In the genomic region with DNA sequence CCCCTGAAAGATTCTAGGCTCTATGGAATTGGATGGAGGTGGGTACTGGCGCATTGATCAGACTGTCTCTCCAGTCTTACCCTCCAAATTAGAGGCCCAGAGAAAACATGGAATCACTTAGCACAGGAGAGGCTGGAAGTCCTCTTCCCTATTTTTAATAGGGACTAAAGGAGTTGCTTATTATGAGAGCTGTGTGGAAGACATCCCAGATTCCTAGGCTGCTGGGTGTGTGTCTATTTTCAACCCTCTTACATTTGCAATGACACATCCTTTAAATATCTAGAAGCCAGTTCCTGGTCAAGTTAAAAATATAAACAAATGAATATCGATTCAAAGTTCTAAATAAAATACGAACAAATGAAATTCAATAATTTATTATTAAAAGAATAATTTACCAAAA, we compare ENCODE assay signal across 1 cellular context.
TF ChIP-seq lines count a peak whose summit lies in the region.

No MANE protein-coding gene starts in this region.

TF ChIP-seq in GM23338, 12 proteins besides CTCF, POLR2A, EP300 and RAD21:
- TF ChIP-seq, protein P1, sequence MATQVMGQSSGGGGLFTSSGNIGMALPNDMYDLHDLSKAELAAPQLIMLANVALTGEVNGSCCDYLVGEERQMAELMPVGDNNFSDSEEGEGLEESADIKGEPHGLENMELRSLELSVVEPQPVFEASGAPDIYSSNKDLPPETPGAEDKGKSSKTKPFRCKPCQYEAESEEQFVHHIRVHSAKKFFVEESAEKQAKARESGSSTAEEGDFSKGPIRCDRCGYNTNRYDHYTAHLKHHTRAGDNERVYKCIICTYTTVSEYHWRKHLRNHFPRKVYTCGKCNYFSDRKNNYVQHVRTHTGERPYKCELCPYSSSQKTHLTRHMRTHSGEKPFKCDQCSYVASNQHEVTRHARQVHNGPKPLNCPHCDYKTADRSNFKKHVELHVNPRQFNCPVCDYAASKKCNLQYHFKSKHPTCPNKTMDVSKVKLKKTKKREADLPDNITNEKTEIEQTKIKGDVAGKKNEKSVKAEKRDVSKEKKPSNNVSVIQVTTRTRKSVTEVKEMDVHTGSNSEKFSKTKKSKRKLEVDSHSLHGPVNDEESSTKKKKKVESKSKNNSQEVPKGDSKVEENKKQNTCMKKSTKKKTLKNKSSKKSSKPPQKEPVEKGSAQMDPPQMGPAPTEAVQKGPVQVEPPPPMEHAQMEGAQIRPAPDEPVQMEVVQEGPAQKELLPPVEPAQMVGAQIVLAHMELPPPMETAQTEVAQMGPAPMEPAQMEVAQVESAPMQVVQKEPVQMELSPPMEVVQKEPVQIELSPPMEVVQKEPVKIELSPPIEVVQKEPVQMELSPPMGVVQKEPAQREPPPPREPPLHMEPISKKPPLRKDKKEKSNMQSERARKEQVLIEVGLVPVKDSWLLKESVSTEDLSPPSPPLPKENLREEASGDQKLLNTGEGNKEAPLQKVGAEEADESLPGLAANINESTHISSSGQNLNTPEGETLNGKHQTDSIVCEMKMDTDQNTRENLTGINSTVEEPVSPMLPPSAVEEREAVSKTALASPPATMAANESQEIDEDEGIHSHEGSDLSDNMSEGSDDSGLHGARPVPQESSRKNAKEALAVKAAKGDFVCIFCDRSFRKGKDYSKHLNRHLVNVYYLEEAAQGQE (IDR thresholded peaks at IDR 0.05; ENCODE audit: unreplicated experiment): no peak
- TF ChIP-seq EZH2phosphoT487 (IDR thresholded peaks at IDR 0.05; ENCODE audit: unreplicated experiment) (no peak), STAT1 (IDR thresholded peaks at IDR 0.05; ENCODE audit: unreplicated experiment) (no peak), POLR2AphosphoS5 (IDR thresholded peaks at IDR 0.05; ENCODE audit: low read depth) (no peak), ZNF114 (CRISPR knock-in tag; IDR thresholded peaks at IDR 0.05) (no peak), EZH2 (IDR thresholded peaks at IDR 0.05; ENCODE audit: low read depth, unreplicated experiment) (no peak), NANOG (IDR thresholded peaks at IDR 0.05; ENCODE audit: borderline replicate concordance) (no peak), ZNF331 (CRISPR knock-in tag; IDR thresholded peaks at IDR 0.05; ENCODE audit: low read depth) (no peak), CREB1 (CRISPR knock-in tag; IDR thresholded peaks at IDR 0.05; ENCODE audit: low read depth) (no peak), JUNB (IDR thresholded peaks at IDR 0.05; ENCODE audit: unreplicated experiment) (no peak)
- TF ChIP-seq, protein P2, sequence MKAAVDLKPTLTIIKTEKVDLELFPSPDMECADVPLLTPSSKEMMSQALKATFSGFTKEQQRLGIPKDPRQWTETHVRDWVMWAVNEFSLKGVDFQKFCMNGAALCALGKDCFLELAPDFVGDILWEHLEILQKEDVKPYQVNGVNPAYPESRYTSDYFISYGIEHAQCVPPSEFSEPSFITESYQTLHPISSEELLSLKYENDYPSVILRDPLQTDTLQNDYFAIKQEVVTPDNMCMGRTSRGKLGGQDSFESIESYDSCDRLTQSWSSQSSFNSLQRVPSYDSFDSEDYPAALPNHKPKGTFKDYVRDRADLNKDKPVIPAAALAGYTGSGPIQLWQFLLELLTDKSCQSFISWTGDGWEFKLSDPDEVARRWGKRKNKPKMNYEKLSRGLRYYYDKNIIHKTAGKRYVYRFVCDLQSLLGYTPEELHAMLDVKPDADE (IDR thresholded peaks at IDR 0.05): no peak
- TF ChIP-seq, protein P3, sequence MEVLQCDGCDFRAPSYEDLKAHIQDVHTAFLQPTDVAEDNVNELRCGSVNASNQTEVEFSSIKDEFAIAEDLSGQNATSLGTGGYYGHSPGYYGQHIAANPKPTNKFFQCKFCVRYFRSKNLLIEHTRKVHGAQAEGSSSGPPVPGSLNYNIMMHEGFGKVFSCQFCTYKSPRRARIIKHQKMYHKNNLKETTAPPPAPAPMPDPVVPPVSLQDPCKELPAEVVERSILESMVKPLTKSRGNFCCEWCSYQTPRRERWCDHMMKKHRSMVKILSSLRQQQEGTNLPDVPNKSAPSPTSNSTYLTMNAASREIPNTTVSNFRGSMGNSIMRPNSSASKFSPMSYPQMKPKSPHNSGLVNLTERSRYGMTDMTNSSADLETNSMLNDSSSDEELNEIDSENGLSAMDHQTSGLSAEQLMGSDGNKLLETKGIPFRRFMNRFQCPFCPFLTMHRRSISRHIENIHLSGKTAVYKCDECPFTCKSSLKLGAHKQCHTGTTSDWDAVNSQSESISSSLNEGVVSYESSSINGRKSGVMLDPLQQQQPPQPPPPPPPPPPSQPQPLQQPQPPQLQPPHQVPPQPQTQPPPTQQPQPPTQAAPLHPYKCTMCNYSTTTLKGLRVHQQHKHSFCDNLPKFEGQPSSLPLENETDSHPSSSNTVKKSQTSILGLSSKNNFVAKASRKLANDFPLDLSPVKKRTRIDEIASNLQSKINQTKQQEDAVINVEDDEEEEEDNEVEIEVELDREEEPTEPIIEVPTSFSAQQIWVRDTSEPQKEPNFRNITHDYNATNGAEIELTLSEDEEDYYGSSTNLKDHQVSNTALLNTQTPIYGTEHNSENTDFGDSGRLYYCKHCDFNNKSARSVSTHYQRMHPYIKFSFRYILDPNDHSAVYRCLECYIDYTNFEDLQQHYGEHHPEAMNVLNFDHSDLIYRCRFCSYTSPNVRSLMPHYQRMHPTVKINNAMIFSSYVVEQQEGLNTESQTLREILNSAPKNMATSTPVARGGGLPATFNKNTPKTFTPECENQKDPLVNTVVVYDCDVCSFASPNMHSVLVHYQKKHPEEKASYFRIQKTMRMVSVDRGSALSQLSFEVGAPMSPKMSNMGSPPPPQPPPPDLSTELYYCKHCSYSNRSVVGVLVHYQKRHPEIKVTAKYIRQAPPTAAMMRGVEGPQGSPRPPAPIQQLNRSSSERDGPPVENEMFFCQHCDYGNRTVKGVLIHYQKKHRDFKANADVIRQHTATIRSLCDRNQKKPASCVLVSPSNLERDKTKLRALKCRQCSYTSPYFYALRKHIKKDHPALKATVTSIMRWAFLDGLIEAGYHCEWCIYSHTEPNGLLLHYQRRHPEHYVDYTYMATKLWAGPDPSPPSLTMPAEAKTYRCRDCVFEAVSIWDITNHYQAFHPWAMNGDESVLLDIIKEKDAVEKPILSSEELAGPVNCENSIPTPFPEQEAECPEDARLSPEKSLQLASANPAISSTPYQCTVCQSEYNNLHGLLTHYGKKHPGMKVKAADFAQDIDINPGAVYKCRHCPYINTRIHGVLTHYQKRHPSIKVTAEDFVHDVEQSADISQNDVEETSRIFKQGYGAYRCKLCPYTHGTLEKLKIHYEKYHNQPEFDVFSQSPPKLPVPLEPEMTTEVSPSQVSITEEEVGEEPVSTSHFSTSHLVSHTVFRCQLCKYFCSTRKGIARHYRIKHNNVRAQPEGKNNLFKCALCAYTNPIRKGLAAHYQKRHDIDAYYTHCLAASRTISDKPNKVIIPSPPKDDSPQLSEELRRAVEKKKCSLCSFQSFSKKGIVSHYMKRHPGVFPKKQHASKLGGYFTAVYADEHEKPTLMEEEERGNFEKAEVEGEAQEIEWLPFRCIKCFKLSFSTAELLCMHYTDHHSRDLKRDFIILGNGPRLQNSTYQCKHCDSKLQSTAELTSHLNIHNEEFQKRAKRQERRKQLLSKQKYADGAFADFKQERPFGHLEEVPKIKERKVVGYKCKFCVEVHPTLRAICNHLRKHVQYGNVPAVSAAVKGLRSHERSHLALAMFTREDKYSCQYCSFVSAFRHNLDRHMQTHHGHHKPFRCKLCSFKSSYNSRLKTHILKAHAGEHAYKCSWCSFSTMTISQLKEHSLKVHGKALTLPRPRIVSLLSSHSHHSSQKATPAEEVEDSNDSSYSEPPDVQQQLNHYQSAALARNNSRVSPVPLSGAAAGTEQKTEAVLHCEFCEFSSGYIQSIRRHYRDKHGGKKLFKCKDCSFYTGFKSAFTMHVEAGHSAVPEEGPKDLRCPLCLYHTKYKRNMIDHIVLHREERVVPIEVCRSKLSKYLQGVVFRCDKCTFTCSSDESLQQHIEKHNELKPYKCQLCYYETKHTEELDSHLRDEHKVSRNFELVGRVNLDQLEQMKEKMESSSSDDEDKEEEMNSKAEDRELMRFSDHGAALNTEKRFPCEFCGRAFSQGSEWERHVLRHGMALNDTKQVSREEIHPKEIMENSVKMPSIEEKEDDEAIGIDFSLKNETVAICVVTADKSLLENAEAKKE (CRISPR knock-in tag; IDR thresholded peaks at IDR 0.05): no peak
TF ChIP-seq in GM23338: peak in this region for 0.
